Comparison of ENCODE assay signal across 19 cellular contexts in genomic region chr1:10586125-10586524, GRCh38.
"Had no signal": no experiment of that assay in that cellular context is flagged by ENCODE, and none has a peak within 500 bp of the region (broad histone marks: within the 10 kb centered on the region; RNA-seq: fewer than 3 reads in every experiment).

No MANE protein-coding gene starts in this region.

- H3K4me3 Mint-ChIP-seq: activated B cell treated with CpG ODN at 0.5 μM for 24 hours; mesothelial cell of epicardium; stimulated activated naive CD8-positive, alpha-beta T cell treated with anti-CD3 and anti-CD28 coated beads, Interleukin-15, Interleukin-2, amounts not matched to agents 100 ng/mL and 50 ng/mL, for 24 hours had no signal

- H3K27ac ChIP-seq: body of pancreas, epithelial cell of prostate, gastroesophageal sphincter, heart right ventricle, ovary, testis, upper lobe of right lung had no signal

- H3K27me3 ChIP-seq: body of pancreas, gastroesophageal sphincter, heart right ventricle, ovary, testis, upper lobe of right lung had no signal

- H3K27me3 Mint-ChIP-seq: activated B cell treated with CpG ODN at 0.5 μM for 24 hours; stimulated activated naive CD8-positive, alpha-beta T cell treated with anti-CD3 and anti-CD28 coated beads, Interleukin-15, Interleukin-2, amounts not matched to agents 100 ng/mL and 50 ng/mL, for 24 hours had no signal

- DNase-seq: activated B cell treated with CpG ODN at 0.5 μM for 24 hours; activated CD4-positive, alpha-beta T cell treated with anti-CD3 and anti-CD28 coated beads, Interleukin-2, amount 50 U/mL, for 1 hour; activated naive CD4-positive, alpha-beta T cell treated with anti-CD3 and anti-CD28 coated beads, Interleukin-2, amount 50 U/mL, for 16 hours; body of pancreas; central memory CD4-positive, alpha-beta T cell; cortex of kidney; effector CD4-positive, alpha-beta T cell; heart right ventricle; ovary; SW 1271; testis; upper lobe of right lung had no signal

- H3K4me1 Mint-ChIP-seq: activated B cell treated with CpG ODN at 0.5 μM for 24 hours, mesothelial cell of epicardium had no signal

- H3K9me3 ChIP-seq: body of pancreas, gastroesophageal sphincter, ovary, testis, upper lobe of right lung had no signal

- H3K36me3 ChIP-seq: gastroesophageal sphincter, heart right ventricle, ovary, upper lobe of right lung had no signal

- ATAC-seq: body of pancreas, gastroesophageal sphincter, heart right ventricle, sciatic nerve, upper lobe of right lung had no signal

- H3K9me3 Mint-ChIP-seq: activated B cell treated with CpG ODN at 0.5 μM for 24 hours; activated T-helper 2 cell treated with anti-CD3 and anti-CD28 coated beads, Interferon-gamma antibody, Interleukin-2, Interleukin-4, amounts not matched to agents 10 μg/mL and 5 μg/mL and 100 μg/mL, durations not matched to agents 14 hours and 24 hours and 36 hours; stimulated activated naive CD8-positive, alpha-beta T cell treated with anti-CD3 and anti-CD28 coated beads, Interleukin-15, Interleukin-2, amounts not matched to agents 100 ng/mL and 50 ng/mL, for 24 hours had no signal

- H3K4me1 ChIP-seq: testis had no signal

- H3K4me3 ChIP-seq: body of pancreas, gastroesophageal sphincter, heart right ventricle, lung, ovary, testis, upper lobe of right lung had no signal

- H3K27ac Mint-ChIP-seq: activated B cell treated with CpG ODN at 0.5 μM for 24 hours; activated T-helper 2 cell treated with anti-CD3 and anti-CD28 coated beads, Interferon-gamma antibody, Interleukin-2, Interleukin-4, amounts not matched to agents 10 μg/mL and 5 μg/mL and 100 μg/mL, durations not matched to agents 14 hours and 24 hours and 36 hours; mesothelial cell of epicardium; stimulated activated naive CD8-positive, alpha-beta T cell treated with anti-CD3 and anti-CD28 coated beads, Interleukin-15, Interleukin-2, amounts not matched to agents 100 ng/mL and 50 ng/mL, for 24 hours had no signal
